16 cellular contexts compared by ENCODE assay signal in genomic region chr9:112572416-112572815, GRCh38.
"Had no signal": no experiment of that assay in that cellular context is flagged by ENCODE, and none has a peak within 500 bp of the region (broad histone marks: within the 10 kb centered on the region; RNA-seq: fewer than 3 reads in every experiment).

No MANE protein-coding gene starts in this region.

- H3K4me3 ChIP-seq: dorsolateral prefrontal cortex, gastroesophageal sphincter, lung, pancreas, sigmoid colon, spleen had no signal

- H3K27ac ChIP-seq: gastroesophageal sphincter, pancreas, sigmoid colon, spleen, VCaP had no signal

- H3K27me3 ChIP-seq: dorsolateral prefrontal cortex, gastroesophageal sphincter, pancreas, sigmoid colon, spleen had no signal

- DNase-seq: activated CD4-positive, alpha-beta T cell treated with anti-CD3 and anti-CD28 coated beads for 48 hours; activated CD8-positive, alpha-beta T cell treated with anti-CD3 and anti-CD28 coated beads for 36 hours; activated effector memory CD4-positive, alpha-beta T cell treated with Interleukin-2 at 50 U/mL for 16 hours; activated naive CD4-positive, alpha-beta T cell treated with anti-CD3 and anti-CD28 coated beads, Interleukin-2, amount 50 U/mL, for 16 hours; activated T-cell treated with anti-CD3 and anti-CD28 coated beads, Interleukin-2, amount 50 U/mL, for 4 hours; dorsolateral prefrontal cortex; erythroblast; islet precursor cell; naive B cell; pancreas; sigmoid colon; spleen; stimulated activated naive CD8-positive, alpha-beta T cell treated with anti-CD3 and anti-CD28 coated beads, Interleukin-15, amount 100 ng/mL, for 72 hours had no signal

- ATAC-seq: activated CD8-positive, alpha-beta T cell treated with anti-CD3 and anti-CD28 coated beads for 36 hours; activated T-cell treated with anti-CD3 and anti-CD28 coated beads, Interleukin-2, amount 50 U/mL, for 4 hours; gastroesophageal sphincter; pancreas; stimulated activated naive CD8-positive, alpha-beta T cell treated with anti-CD3 and anti-CD28 coated beads, Interleukin-15, amount 100 ng/mL, for 72 hours had no signal

- H3K9me3 ChIP-seq: gastroesophageal sphincter, pancreas, sigmoid colon, spleen had no signal

- H3K27ac Mint-ChIP-seq: activated CD8-positive, alpha-beta T cell treated with anti-CD3 and anti-CD28 coated beads for 36 hours; stimulated activated naive CD8-positive, alpha-beta T cell treated with anti-CD3 and anti-CD28 coated beads, Interleukin-15, amount 100 ng/mL, for 72 hours had no signal

- H3K4me1 ChIP-seq: gastroesophageal sphincter, sigmoid colon, spleen had no signal

- H3K4me3 Mint-ChIP-seq: activated CD8-positive, alpha-beta T cell treated with anti-CD3 and anti-CD28 coated beads for 36 hours; activated T-cell treated with anti-CD3 and anti-CD28 coated beads, Interleukin-2, amount 50 U/mL, for 4 hours; naive B cell; stimulated activated naive CD8-positive, alpha-beta T cell treated with anti-CD3 and anti-CD28 coated beads, Interleukin-15, amount 100 ng/mL, for 72 hours had no signal

- H3K36me3 ChIP-seq: pancreas had no signal

- H3K9me3 Mint-ChIP-seq: activated CD8-positive, alpha-beta T cell treated with anti-CD3 and anti-CD28 coated beads for 36 hours; activated T-cell treated with anti-CD3 and anti-CD28 coated beads, Interleukin-2, amount 50 U/mL, for 4 hours; naive B cell; stimulated activated naive CD8-positive, alpha-beta T cell treated with anti-CD3 and anti-CD28 coated beads, Interleukin-15, amount 100 ng/mL, for 72 hours had no signal

- H3K27me3 Mint-ChIP-seq: activated CD8-positive, alpha-beta T cell treated with anti-CD3 and anti-CD28 coated beads for 36 hours; naive B cell; stimulated activated naive CD8-positive, alpha-beta T cell treated with anti-CD3 and anti-CD28 coated beads, Interleukin-15, amount 100 ng/mL, for 72 hours had no signal
